Comparison of ENCODE assay signal across 24 cellular contexts in genomic region chr13:90709329-90709728, GRCh38.
A peak's percentile ranks its signal among the peaks of the same experiment; 100 is the strongest.
DNase-seq lines count a peak whose midpoint lies in the region; ATAC-seq and TF ChIP-seq lines count a peak whose summit lies in the region.
"Had no signal": no experiment of that assay in that cellular context is flagged by ENCODE, and none has a peak within 500 bp of the region (broad histone marks: within the 10 kb centered on the region; RNA-seq: fewer than 3 reads in every experiment).

No MANE protein-coding gene starts in this region.

- H3K9me3 Mint-ChIP-seq in progenitor cell of endocrine pancreas (ENCODE audit: low read depth) = peaks cover 16% of the 10 kb centered on the region
- H3K9me3 Mint-ChIP-seq in activated T-cell treated with anti-CD3 and anti-CD28 coated beads, Interleukin-2, amount 50 U/mL, for 4 hours = peaks cover 16% of the 10 kb centered on the region

- H3K4me1 Mint-ChIP-seq in progenitor cell of endocrine pancreas (ENCODE audit: low read depth) = peaks cover 17% of the 10 kb centered on the region
- no peaks in the 10 kb centered on the region for H3K4me1 Mint-ChIP-seq in activated T-cell treated with anti-CD3 and anti-CD28 coated beads, Interleukin-2, amount 50 U/mL, for 4 hours (ENCODE audit: low read depth)

- DNase-seq in NCI-H748 (lab: John Stamatoyannopoulos, UW; ENCODE audit: unreplicated experiment) = peak; percentile 7
- no peak for DNase-seq in NCI-H748 treated with DMSO at 0.1 percent for 48 hours (lab: John Stamatoyannopoulos, UW)
- DNase-seq in NCI-H524 (lab: John Stamatoyannopoulos, UW) = peak; percentile 90 to 92
- DNase-seq in cerebellar cortex (ENCODE audit: low spot score) = peak; percentile 33
- no peak for DNase-seq in progenitor cell of endocrine pancreas (ENCODE audit: low spot score, unreplicated experiment)
- no peak for DNase-seq in glomerular visceral epithelial cell (ENCODE audit: extremely low spot score)
- no peak for DNase-seq in NCI-H2171 treated with DMSO at 0.1 percent for 48 hours (lab: John Stamatoyannopoulos, UW)
- DNase-seq in activated T-cell treated with anti-CD3 and anti-CD28 coated beads, Interleukin-2, amount 50 U/mL, for 4 hours = no peak
- DNase-seq: 8988T, ACHN, Calu3, DMS153, DND-41, KG1, MG63, NCI-H1105 treated with DMSO at 0.1 percent for 48 hours, NCI-H146, NCI-H1930, NCI-H2107, NCI-H345, NCI-H526, SIG-M5, SK-N-SH, SW 1271 had no signal

- H3K4me3 Mint-ChIP-seq in progenitor cell of endocrine pancreas (ENCODE audit: low read depth) = no peak overlapping the region
- H3K4me3 Mint-ChIP-seq in activated T-cell treated with anti-CD3 and anti-CD28 coated beads, Interleukin-2, amount 50 U/mL, for 4 hours = no peak overlapping the region

- ATAC-seq in activated T-cell treated with anti-CD3 and anti-CD28 coated beads, Interleukin-2, amount 50 U/mL, for 4 hours = no peak

- TF ChIP-seq CTCF in progenitor cell of endocrine pancreas (IDR thresholded peaks at IDR 0.05; ENCODE audit: unreplicated experiment) = no peak

- peak overlapping the region; percentile 31 for H3K27ac Mint-ChIP-seq in progenitor cell of endocrine pancreas

- no peaks in the 10 kb centered on the region for H3K27me3 Mint-ChIP-seq in progenitor cell of endocrine pancreas
- H3K27me3 Mint-ChIP-seq in activated T-cell treated with anti-CD3 and anti-CD28 coated beads, Interleukin-2, amount 50 U/mL, for 4 hours (ENCODE audit: low read depth) = no peaks in the 10 kb centered on the region

- H3K36me3 Mint-ChIP-seq in progenitor cell of endocrine pancreas (ENCODE audit: insufficient read depth) = peaks cover 5% of the 10 kb centered on the region
- H3K36me3 Mint-ChIP-seq in activated T-cell treated with anti-CD3 and anti-CD28 coated beads, Interleukin-2, amount 50 U/mL, for 4 hours (ENCODE audit: insufficient read depth) = no peaks in the 10 kb centered on the region

Comparison
In these comparisons a context has a peak if more than half of its experiments do, and no peak if none do; other contexts are left out.
1. DNase-seq: peak in NCI-H748 (single experiment), NCI-H524 (2 of 2) and cerebellar cortex (single experiment); none in NCI-H748 treated with DMSO at 0.1 percent for 48 hours (single experiment), progenitor cell of endocrine pancreas (single experiment), glomerular visceral epithelial cell (single experiment), NCI-H2171 treated with DMSO at 0.1 percent for 48 hours (single experiment) and activated T-cell treated with anti-CD3 and anti-CD28 coated beads, Interleukin-2, amount 50 U/mL, for 4 hours (single experiment).